In genomic region chr11:129894281-129895125, GRCh38 we compare ENCODE assay signal across 8 cellular contexts. TPM values are rescaled to one million over a fixed set of nuclear protein-coding genes. Genes with fewer than 3 reads are reported as not detected.
A peak's percentile ranks its signal among the peaks of the same experiment; 100 is the strongest.
DNase-seq lines count a peak whose midpoint lies in the region; TF ChIP-seq lines count a peak whose summit lies in the region.

No MANE protein-coding gene starts in this region.

- H3K56ac ChIP-seq in mesendoderm (ENCODE audit: low read length): peak overlapping the region; percentile 95

- H3K79me2 ChIP-seq in mesendoderm (ENCODE audit: control insufficient read depth, insufficient read depth, low read length): peaks cover 14% of the 10 kb centered on the region

- H3K4me1 Mint-ChIP-seq in dendritic cell treated with granulocyte-macrophage colony-stimulating factor and Interleukin-4, amounts not matched to agents 40 ng/mL and 50 ng/mL, for 4 days (ENCODE audit: low read depth): peaks cover 38% of the 10 kb centered on the region

- peak overlapping the region; percentile 90 for H3K4me3 Mint-ChIP-seq in dendritic cell treated with granulocyte-macrophage colony-stimulating factor and Interleukin-4, amounts not matched to agents 40 ng/mL and 50 ng/mL, for 4 days

- peaks cover 46% of the 10 kb centered on the region for H3K36me3 Mint-ChIP-seq in dendritic cell treated with granulocyte-macrophage colony-stimulating factor and Interleukin-4, amounts not matched to agents 40 ng/mL and 50 ng/mL, for 4 days (ENCODE audit: low read depth)

- peak overlapping the region; percentile 94 for H3K27ac Mint-ChIP-seq in dendritic cell treated with granulocyte-macrophage colony-stimulating factor and Interleukin-4, amounts not matched to agents 40 ng/mL and 50 ng/mL, for 4 days

- peak overlapping the region; percentile 90 for H3K9ac ChIP-seq in mesendoderm (ENCODE audit: low read length)

- no peak overlapping the region for H2BK120ac ChIP-seq in mesendoderm (ENCODE audit: low read depth, low read length)

- H3K79me1 ChIP-seq in mesendoderm (ENCODE audit: low read length): peaks cover 10% of the 10 kb centered on the region

- CTCF ChIA-PET in GM10248 (lab: Yijun Ruan, JAX): interaction anchor here (1.0 to 1.4 kb wide), 3 partner anchors 10 to 236 kb away, joined by 3 to 5 read pairs (median 3); no protein-coding TSS in a partner anchor
- CTCF ChIA-PET in HEK293 (lab: Yijun Ruan, JAX): interaction anchor here (0.6 to 0.8 kb wide), 4 partner anchors 60 to 237 kb away, joined by 4 read pairs; no protein-coding TSS in a partner anchor

- no peak overlapping the region for H3K4ac ChIP-seq in mesendoderm (ENCODE audit: low read depth, low read length)

- no peaks in the 10 kb centered on the region for H3K9me3 Mint-ChIP-seq in dendritic cell treated with granulocyte-macrophage colony-stimulating factor and Interleukin-4, amounts not matched to agents 40 ng/mL and 50 ng/mL, for 4 days

- no peak overlapping the region for H2BK15ac ChIP-seq in mesendoderm (replicated peaks; ENCODE audit: low read depth)

- peaks cover 18 to 47% of the 10 kb centered on the region in 2 experiments for H3K36me3 ChIP-seq in HEK293 (ENCODE audit: control insufficient read depth in 2 of 2, insufficient read depth in 1 of 2, low read length in 2 of 2)
- H3K36me3 ChIP-seq in mesendoderm (ENCODE audit: control insufficient read depth, insufficient read depth, low read length): peaks cover 2% of the 10 kb centered on the region
- no peaks in the 10 kb centered on the region for H3K36me3 ChIP-seq in uterus

- TF ChIP-seq POLR2A in uterus (IDR thresholded peaks at IDR 0.05): no peak

- peak; percentile 25 for DNase-seq in GM10248 (ENCODE audit: extremely low spot score)
- peak; percentile 66 for DNase-seq in OCI-M1 (lab: John Stamatoyannopoulos, UW)
- DNase-seq in mesendoderm: no peak
- no peak for DNase-seq in uterus
- DNase-seq in stimulated activated naive CD4-positive, alpha-beta T cell treated with Interleukin-2 at 50 U/mL for 16 hours (lab: John Stamatoyannopoulos, UW): no peak
- DNase-seq in globus pallidus (ENCODE audit: low spot score): no peak

- no peak overlapping the region for H4K8ac ChIP-seq in mesendoderm (ENCODE audit: low read depth, low read length)

- no peaks in the 10 kb centered on the region for H3K9me3 ChIP-seq in HEK293 (ENCODE audit: control insufficient read depth, insufficient read depth, low read depth, low read length)
- no peaks in the 10 kb centered on the region for H3K9me3 ChIP-seq in uterus

- peak overlapping the region; percentile 53 for H3K18ac ChIP-seq in mesendoderm (ENCODE audit: low read length)

- H4K5ac ChIP-seq in mesendoderm (ENCODE audit: low read length): no peak overlapping the region

- H3K23ac ChIP-seq in mesendoderm (ENCODE audit: low read length): no peak overlapping the region

- TF ChIP-seq CTCF in GM10248 (IDR thresholded peaks at IDR 0.05; ENCODE audit: control extremely low read depth, extremely low read depth, low read depth, missing control alignments) (no peak), HEK293 (tag by site-specific recombination; IDR thresholded peaks at IDR 0.05) (no peak), uterus (IDR thresholded peaks at IDR 0.05) (no peak)

- H3K27ac ChIP-seq in HEK293 (ENCODE audit: extremely low read depth, low read depth, low read length) (peak overlapping the region; percentile 48; the same call in 1 of the 2 replicates), mesendoderm (ENCODE audit: low read depth, low read length) (no peak overlapping the region), uterus (peak overlapping the region; percentile 53 to 83)

- H3K27me3 Mint-ChIP-seq in dendritic cell treated with granulocyte-macrophage colony-stimulating factor and Interleukin-4, amounts not matched to agents 40 ng/mL and 50 ng/mL, for 4 days: no peaks in the 10 kb centered on the region

- peak overlapping the region; percentile 96 for H3K4me3 ChIP-seq in HEK293 (ENCODE audit: low read depth, low read length)
- H3K4me3 ChIP-seq in mesendoderm (ENCODE audit: low read length): peak overlapping the region; percentile 95
- peak overlapping the region; percentile 46 to 90 for H3K4me3 ChIP-seq in uterus

- no CpG with 5 or more reads among the region's 13 CpGs for WGBS in mesendoderm (ENCODE audit: extremely low coverage, insufficient coverage, low lambda C conversion rate)

- H2AK5ac ChIP-seq in mesendoderm (ENCODE audit: low read length): no peak overlapping the region

- H3K4me1 ChIP-seq in HEK293 (ENCODE audit: control insufficient read depth, insufficient read depth, low read length) (no peaks in the 10 kb centered on the region), mesendoderm (ENCODE audit: control insufficient read depth, low read depth, low read length) (no peaks in the 10 kb centered on the region), uterus (peaks cover 0 to 6% of the 10 kb centered on the region in 2 donors)

- H2BK5ac ChIP-seq in mesendoderm (ENCODE audit: low read length): no peak overlapping the region

- POLR2A ChIA-PET in GM10248 (lab: Yijun Ruan, JAX) (no interaction called here), HEK293 (lab: Yijun Ruan, JAX) (interaction anchor here (2.4 kb wide), 1 partner anchor 33 kb away, joined by 9 read pairs; no protein-coding TSS in a partner anchor)

- no peaks in the 10 kb centered on the region for H3K27me3 ChIP-seq in mesendoderm (ENCODE audit: insufficient read depth, low read length, poor library complexity)
- no peaks in the 10 kb centered on the region for H3K27me3 ChIP-seq in uterus

- peak overlapping the region; percentile 90 for H3K4me2 ChIP-seq in mesendoderm (ENCODE audit: low read length)

- intact Hi-C loops in dendritic cell treated with granulocyte-macrophage colony-stimulating factor and Interleukin-4, amounts not matched to agents 40 ng/mL and 50 ng/mL, for 4 days (cut with micrococcal nuclease): loop anchor here (10.0 kb wide), 1 partner anchor 420 kb away; the partner anchor contains the start of gene ZBTB44
- intact Hi-C loops in uterus (cut with DNase I; ENCODE audit: low total_unique reads): no loop called here

TF ChIP-seq in HEK293, 187 proteins besides CTCF, POLR2A, EP300 and RAD21:
- peak; percentile 45; the same call in 1 of the 2 replicates for TF ChIP-seq ZNF513 (tag by site-specific recombination; IDR thresholded peaks at IDR 0.05)
- no peak for TF ChIP-seq HOXC10 (CRISPR knock-in tag; IDR thresholded peaks at IDR 0.05)
- no peak for TF ChIP-seq SCRT1 (tag by site-specific recombination; IDR thresholded peaks at IDR 0.05; ENCODE audit: borderline replicate concordance)
- TF ChIP-seq ZBTB7A (tag by site-specific recombination; IDR thresholded peaks at IDR 0.05; ENCODE audit: low read depth): no peak
- TF ChIP-seq PATZ1 (tag by site-specific recombination; IDR thresholded peaks at IDR 0.05): no peak
- peak; percentile 43; the same call in 1 of the 2 replicates for TF ChIP-seq ZNF335 (tag by site-specific recombination; conservative IDR thresholded peaks at IDR 0.05)
- no peak for TF ChIP-seq ZNF449 (tag by site-specific recombination; IDR thresholded peaks at IDR 0.05)
- TF ChIP-seq ZNF585B (tag by site-specific recombination; IDR thresholded peaks at IDR 0.05): no peak
- TF ChIP-seq ZNF473 (tag by site-specific recombination; IDR thresholded peaks at IDR 0.05): no peak
- TF ChIP-seq GLI4 (tag by site-specific recombination; IDR thresholded peaks at IDR 0.05): no peak

RNA-seq across cellular contexts. Expression of gene NFRKB, which starts 0.9 kb away (rescaled TPM):
- 16.5 TPM for polyA plus RNA-seq in mesendoderm (2013, experiment 1 of 2)
- polyA plus RNA-seq in mesendoderm (2013, experiment 2 of 2): 16.3 TPM
- 10 to 100 TPM in 3 of 4 donors, 1 to 10 TPM in 1; 8.8 to 59.6 (median 34.6) TPM for total RNA-seq in uterus

Comparison
In these comparisons a context has a peak if more than half of its experiments do, and no peak if none do; other contexts are left out.
1. DNase-seq: peak in GM10248 (single experiment) and OCI-M1 (single experiment); none in mesendoderm (single experiment), uterus (0 of 2), stimulated activated naive CD4-positive, alpha-beta T cell treated with Interleukin-2 at 50 U/mL for 16 hours (single experiment) and globus pallidus (single experiment).
2. Peak in every context shown above with its lines, with median percentiles within 50 percentile points of each other: H3K4me3 ChIP-seq.